20 cellular contexts compared by ENCODE assay signal in the genomic region with DNA sequence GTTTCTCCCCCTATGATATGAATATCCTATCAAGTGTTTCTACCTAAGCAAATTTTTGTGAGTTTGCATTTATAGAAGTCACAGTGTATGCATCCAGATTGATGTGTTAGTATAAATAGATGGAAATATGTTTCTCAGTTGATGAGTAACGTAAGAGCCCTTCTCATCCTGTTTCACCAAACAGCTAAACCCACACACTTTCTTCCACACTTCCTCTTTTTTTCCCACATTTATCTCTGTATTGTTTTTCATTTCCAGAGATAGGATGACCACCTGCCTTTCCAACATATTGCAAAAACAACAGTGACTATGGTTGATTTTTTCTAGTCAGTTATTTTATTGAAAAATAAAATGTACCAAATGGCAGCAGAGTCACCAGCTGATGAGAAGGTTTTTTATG.
"Had no signal": no experiment of that assay in that cellular context is flagged by ENCODE, and none has a peak within 500 bp of the region (broad histone marks: within the 10 kb centered on the region; RNA-seq: fewer than 3 reads in every experiment).

No MANE protein-coding gene starts in this region.

- H3K36me3 ChIP-seq: heart right ventricle, neutrophil, ovary, prostate gland, upper lobe of left lung had no signal

- H3K27me3 ChIP-seq: heart right ventricle, neutrophil, ovary, upper lobe of left lung had no signal

- DNase-seq: activated CD4-positive, alpha-beta memory T cell treated with anti-CD3 and anti-CD28 coated beads, Interleukin-2, amount 10 ng/mL, durations not matched to agents 7 days and 5 days; activated CD4-positive, alpha-beta T cell treated with anti-CD3 and anti-CD28 coated beads, Interleukin-2, amount 10 ng/mL, durations not matched to agents 24 days and 14 days; activated effector memory CD4-positive, alpha-beta T cell treated with anti-CD3 and anti-CD28 coated beads, Interleukin-2, amount 50 U/mL, for 16 hours; activated naive CD4-positive, alpha-beta T cell treated with anti-CD3 and anti-CD28 coated beads, Interleukin-2, amount 10 ng/mL, durations not matched to agents 7 days and 5 days; activated naive CD8-positive, alpha-beta T cell treated with anti-CD3 and anti-CD28 coated beads, Interleukin-2, amount 50 U/mL, for 24 hours; activated T-cell treated with anti-CD3 and anti-CD28 coated beads, Interleukin-2, amount 50 U/mL, for 72 hours; anterior cingulate cortex; effector CD4-positive, alpha-beta T cell; foreskin fibroblast; heart right ventricle; left colon; ovary; stimulated activated CD4-positive, alpha-beta T cell treated with anti-CD3 and anti-CD28 coated beads, Interleukin-4, amount 100 ng/mL, for 24 hours; stimulated activated naive CD8-positive, alpha-beta T cell treated with anti-CD3 and anti-CD28 coated beads, Interleukin-15, Interleukin-2, amounts not matched to agents 100 U/mL and 50 U/mL, for 24 hours; T-helper 9 cell; upper lobe of left lung had no signal

- H3K9me3 ChIP-seq: heart right ventricle, neutrophil, ovary, prostate gland, upper lobe of left lung had no signal

- H3K4me1 ChIP-seq: heart right ventricle, prostate gland, upper lobe of left lung had no signal

- H3K4me3 ChIP-seq: heart right ventricle, ovary, prostate gland, upper lobe of left lung had no signal

- H3K27ac ChIP-seq: heart right ventricle, neutrophil, ovary, prostate gland, upper lobe of left lung, VCaP had no signal

- ATAC-seq: activated CD4-positive, CD25-positive, alpha-beta regulatory T cell treated with anti-CD3 and anti-CD28 coated beads, Interleukin-2, amount 50 U/mL, for 24 hours; activated naive CD8-positive, alpha-beta T cell treated with anti-CD3 and anti-CD28 coated beads, Interleukin-2, amount 50 U/mL, for 24 hours; activated T-cell treated with anti-CD3 and anti-CD28 coated beads, Interleukin-2, amount 50 U/mL, for 72 hours; heart right ventricle; left colon; stimulated activated naive CD8-positive, alpha-beta T cell treated with anti-CD3 and anti-CD28 coated beads, Interleukin-15, Interleukin-2, amounts not matched to agents 100 U/mL and 50 U/mL, for 24 hours had no signal
